10 cellular contexts compared by ENCODE assay signal in the genomic region with DNA sequence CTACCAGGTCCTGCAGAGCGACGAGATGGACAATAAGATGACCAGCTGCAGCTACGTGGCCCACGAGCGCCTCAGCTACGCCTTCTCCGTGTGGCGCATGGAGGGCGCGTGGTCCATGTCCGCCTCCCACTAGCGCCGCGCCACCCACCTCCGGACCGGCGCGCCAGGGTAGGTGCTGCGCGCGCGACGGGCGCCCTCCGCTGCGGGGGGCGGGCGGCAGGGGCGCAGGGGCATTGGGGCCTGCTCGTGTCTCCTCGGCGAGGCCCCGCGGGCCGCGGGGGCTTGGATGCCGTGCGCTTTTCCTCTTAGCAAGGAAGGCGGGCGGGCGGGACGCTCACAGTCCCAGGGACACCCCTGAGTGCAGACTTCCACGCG. TPM values are rescaled to one million over a fixed set of nuclear protein-coding genes. Genes with fewer than 3 reads are reported as not detected.
DNase-seq lines count a peak whose midpoint lies in the region; ATAC-seq, FAIRE-seq and TF ChIP-seq lines count a peak whose summit lies in the region.
"Had no signal": no experiment of that assay in that cellular context is flagged by ENCODE, and none has a peak within 500 bp of the region (broad histone marks: within the 10 kb centered on the region; RNA-seq: fewer than 3 reads in every experiment).

No MANE protein-coding gene starts in this region.

- peaks cover 25 to 85% (median 56%) of the 10 kb centered on the region in 9 donors for H3K27me3 ChIP-seq in heart left ventricle

- TF ChIP-seq CTCF in heart left ventricle (IDR thresholded peaks at IDR 0.05) (no peak), omental fat pad (IDR thresholded peaks at IDR 0.05) (no peak), natural killer cell (IDR thresholded peaks at IDR 0.05) (no peak)

- H3K4me3 ChIP-seq in heart left ventricle = peak overlapping the region; percentile 29 to 69 (median 56)

- no peaks in the 10 kb centered on the region for H3K9me3 Mint-ChIP-seq in natural killer cell

- FAIRE-seq in urothelium cell line (lab: Jason Lieb, UNC) = no peak

- 3 to 4% (median 3%) methylated on average over 30 to 44 of the region's 44 CpGs; no CpG with 5 or more reads in 1 of the 4 donors for WGBS in heart left ventricle, 4 donors

- no peak overlapping the region for H3K4me3 Mint-ChIP-seq in natural killer cell

- H3K36me3 Mint-ChIP-seq in natural killer cell = no peaks in the 10 kb centered on the region

- peaks cover 25 to 45% of the 10 kb centered on the region in 2 donors for H3K27me3 Mint-ChIP-seq in natural killer cell (ENCODE audit: low read depth in 2 of 2)

- no peak for TF ChIP-seq POLR2A in heart left ventricle (IDR thresholded peaks at IDR 0.05)

- H3K27ac Mint-ChIP-seq in natural killer cell = no peak overlapping the region

- DNase-seq in heart left ventricle (no peak), cardiac septum (ENCODE audit: low spot score) (no peak), left cardiac atrium (no peak), omental fat pad (ENCODE audit: low spot score) (no peak), urothelium cell line (ENCODE audit: low spot score) (no peak), NCI-H1048 (lab: John Stamatoyannopoulos, UW) (no peak), natural killer cell (no peak), kidney glomerular epithelial cell (lab: John Stamatoyannopoulos, UW) (no peak)
- DNase-seq: activated T-cell treated with anti-CD3 and anti-CD28 coated beads for 4 hours; stimulated activated naive CD4-positive, alpha-beta T cell treated with Interleukin-2 at 50 U/mL for 16 hours had no signal

- peaks cover 0 to 34% (median 0%) of the 10 kb centered on the region in 12 donors for H3K4me1 ChIP-seq in heart left ventricle

- no peaks in the 10 kb centered on the region for H3K9me3 ChIP-seq in heart left ventricle

- H3K4me1 Mint-ChIP-seq in natural killer cell = no peaks in the 10 kb centered on the region

- ATAC-seq in heart left ventricle (peak in 2 of 4 donors; percentile 30 to 45), left cardiac atrium (peak; percentile 18 to 24), omental fat pad (ENCODE audit: low FRiP score) (peak; percentile 20), natural killer cell (no peak)

- intact Hi-C loops in heart left ventricle (cut with DNase I) = no loop called here
- intact Hi-C loops in cardiac septum (cut with DNase I) = loop anchor here (5.0 kb wide), 1 partner anchor 89 kb away; no protein-coding TSS in a partner anchor
- intact Hi-C loops in left cardiac atrium (cut with DNase I) = no loop called here
- intact Hi-C loops in natural killer cell (cut with micrococcal nuclease) = no loop called here

- H3K36me3 ChIP-seq in heart left ventricle = no peaks in the 10 kb centered on the region

- H3K27ac ChIP-seq in heart left ventricle = peak overlapping the region in 9 of 12 donors; percentile 23 to 92 (median 53)

RNA-seq across cellular contexts. Expression of gene TWIST2, which starts 0.7 kb away (rescaled TPM):
- total RNA-seq in heart left ventricle (10 to 100 TPM in 1 of 9 donors, 1 to 10 TPM in 3, under 1 TPM in 5; 0.39 to 10.9 (median 0.92) TPM), cardiac septum (0.83 TPM), left cardiac atrium (1 to 10 TPM; 7.6 to 8.3 TPM), omental fat pad (100 to 1,000 TPM in 2 of 4 donors, 10 to 100 TPM in 2; 90.8 to 141 (median 116) TPM), natural killer cell (not detected)
- polyA plus RNA-seq in heart left ventricle = 1 to 10 TPM; 1.4 to 2.8 TPM

Comparison
In these comparisons a context has a peak if more than half of its experiments do, and no peak if none do; other contexts are left out.
1. ATAC-seq: peak in left cardiac atrium (2 of 2) and omental fat pad (single experiment); none in natural killer cell (0 of 3).
2. RNA of gene TWIST2, which starts 0.7 kb away (total RNA-seq): 90.8 to 141 TPM in omental fat pad; 7.6 to 8.3 TPM in left cardiac atrium, 0.39 to 10.9 TPM in heart left ventricle, 0.83 TPM in cardiac septum (single experiment) and not detected in natural killer cell; every median in the first group is over 4 times any median in the second.